35 cellular contexts compared by ENCODE assay signal in genomic region chr1:59302871-59303270, GRCh38.
"Had no signal": no experiment of that assay in that cellular context is flagged by ENCODE, and none has a peak within 500 bp of the region (broad histone marks: within the 10 kb centered on the region; RNA-seq: fewer than 3 reads in every experiment).

No MANE protein-coding gene starts in this region.

- H3K36me3 ChIP-seq: MG63 had no signal

- H3K27ac ChIP-seq: KMS-11 had no signal

- DNase-seq: Karpas-422, Kasumi-1, MG63, MM.1S, MV-4-11, NCI-H1048, NCI-H1092, NCI-H1092 treated with DMSO at 0.1 percent for 48 hours, NCI-H1105, NCI-H1105 treated with DMSO at 0.1 percent for 48 hours, NCI-H1417, NCI-H1417 treated with DMSO at 0.1 percent for 48 hours, NCI-H1436, NCI-H1436 treated with DMSO at 0.1 percent for 48 hours, NCI-H146, NCI-H1694, NCI-H1694 treated with DMSO at 0.1 percent for 48 hours, NCI-H187, NCI-H187 treated with DMSO at 0.1 percent for 48 hours, NCI-H1930, NCI-H2029, NCI-H2029 treated with DMSO at 0.1 percent for 48 hours, NCI-H2081, NCI-H2081 treated with DMSO at 0.1 percent for 48 hours, NCI-H2107, NCI-H2171, NCI-H2171 treated with DMSO at 0.1 percent for 48 hours, NCI-H2227 treated with DMSO at 0.1 percent for 48 hours, NCI-H226, NCI-H345, NCI-H446, NCI-H446 treated with DMSO at 0.1 percent for 48 hours, NCI-H510A, NCI-H510A treated with DMSO at 0.1 percent for 48 hours had no signal

- H3K4me2 ChIP-seq: KMS-11 had no signal

- H3K9ac ChIP-seq: KMS-11 had no signal

- H3K4me3 ChIP-seq: MG63 had no signal

- H3K27me3 ChIP-seq: MG63 had no signal
